In genomic region chrX:47217852-47218279, GRCh38 we compare ENCODE assay signal across 8 cellular contexts. TPM values are rescaled to one million over a fixed set of nuclear protein-coding genes. Genes with fewer than 3 reads are reported as not detected.
DNase-seq lines count a peak whose midpoint lies in the region; ATAC-seq and TF ChIP-seq lines count a peak whose summit lies in the region.

No MANE protein-coding gene starts in this region.

- intact Hi-C loops in PC-9 (cut with micrococcal nuclease; ENCODE audit: unreplicated experiment) (loop anchor here (1.0 to 5.0 kb wide), 4 partner anchors 15 to 144 kb away; partner anchors contain the start of gene USP11), esophagus muscularis mucosa (cut with DNase I) (no loop called here)

- TF ChIP-seq POLR2A in esophagus muscularis mucosa (IDR thresholded peaks at IDR 0.05; ENCODE audit: low read depth): no peak

- peaks cover 11% of the 10 kb centered on the region for H3K4me1 ChIP-seq in PC-9 (replicated peaks; ENCODE audit: insufficient read depth)
- H3K4me1 ChIP-seq in esophagus muscularis mucosa: peaks cover 24 to 45% (median 33%) of the 10 kb centered on the region in 4 donors
- peaks cover 5 to 30% of the 10 kb centered on the region in 2 donors for H3K4me1 ChIP-seq in muscle layer of duodenum (ENCODE audit: control insufficient read depth in 1 of 2, insufficient read depth in 2 of 2, low read length in 2 of 2)

- POLR2A ChIA-PET in PC-9 (lab: Charles Lee; ENCODE audit: unreplicated experiment): interaction anchor here (0.6 to 0.7 kb wide), 3 partner anchors 12 to 80 kb away, joined by 3 to 7 read pairs (median 5); no protein-coding TSS in a partner anchor

- H3K4me3 ChIP-seq in PC-9 (peak overlapping the region; percentile 58; the same call in 1 of the 2 replicates), esophagus muscularis mucosa (peak overlapping the region; percentile 73 to 90 (median 81)), muscle layer of duodenum (ENCODE audit: low read depth in 1 of 2, low read length in 2 of 2) (peak overlapping the region; percentile 71 to 79)

- TF ChIP-seq CTCF in PC-9 (conservative IDR thresholded peaks at IDR 0.05) (no peak), esophagus muscularis mucosa (IDR thresholded peaks at IDR 0.05) (no peak)

- peak overlapping the region; percentile 68; the same call in 1 of the 2 replicates for H2AFZ ChIP-seq in PC-9

- peak; percentile 88 for ATAC-seq in GM21717 (IDR thresholded peaks at IDR 0.05; ENCODE audit: unreplicated experiment)
- ATAC-seq in activated T-cell treated with anti-CD3 and anti-CD28 coated beads, Interleukin-2, amount 50 U/mL, for 72 hours (replicated peaks in 1 of 2): peak; percentile 84

- H3K27ac Mint-ChIP-seq in activated T-cell treated with anti-CD3 and anti-CD28 coated beads, Interleukin-2, amount 50 U/mL, for 72 hours: peak overlapping the region; percentile 99

- no peaks in the 10 kb centered on the region for H3K9me2 ChIP-seq in PC-9 (ENCODE audit: insufficient read depth)

- 7% methylated on average over 31 of the region's 31 CpGs for WGBS in esophagus muscularis mucosa

- peaks cover 28% of the 10 kb centered on the region for H3K79me2 ChIP-seq in PC-9 (ENCODE audit: low read depth)

- H3K27me3 Mint-ChIP-seq in activated T-cell treated with anti-CD3 and anti-CD28 coated beads, Interleukin-2, amount 50 U/mL, for 72 hours (ENCODE audit: low read depth): no peaks in the 10 kb centered on the region

- no peaks in the 10 kb centered on the region for H3K9me3 Mint-ChIP-seq in activated T-cell treated with anti-CD3 and anti-CD28 coated beads, Interleukin-2, amount 50 U/mL, for 72 hours

- peaks cover 9% of the 10 kb centered on the region for H3F3A ChIP-seq in PC-9 (ENCODE audit: insufficient read depth, low read depth)

- H3K9me3 ChIP-seq in PC-9 (ENCODE audit: insufficient read depth, low read depth) (no peaks in the 10 kb centered on the region), esophagus muscularis mucosa (no peaks in the 10 kb centered on the region), muscle layer of duodenum (ENCODE audit: control insufficient read depth in 1 of 2, low read length in 2 of 2) (no peaks in the 10 kb centered on the region)

- H3K27ac ChIP-seq in PC-9 (peak overlapping the region; percentile 90), esophagus muscularis mucosa (replicated peaks in 1 of 4) (peak overlapping the region; percentile 96 to 97 (median 96)), muscle layer of duodenum (ENCODE audit: low read length) (peak overlapping the region; percentile 99)

- H3K36me3 Mint-ChIP-seq in activated T-cell treated with anti-CD3 and anti-CD28 coated beads, Interleukin-2, amount 50 U/mL, for 72 hours (ENCODE audit: insufficient read depth in 2 of 2): peaks cover 19 to 42% of the 10 kb centered on the region in 2 donors

- H3K36me3 ChIP-seq in PC-9 (ENCODE audit: low read depth): no peaks in the 10 kb centered on the region
- peaks cover 5 to 39% (median 35%) of the 10 kb centered on the region in 4 donors for H3K36me3 ChIP-seq in esophagus muscularis mucosa
- H3K36me3 ChIP-seq in muscle layer of duodenum (ENCODE audit: control insufficient read depth in 1 of 2, insufficient read depth in 2 of 2, low read length in 2 of 2): peaks cover 13 to 25% of the 10 kb centered on the region in 2 donors

- no peaks in the 10 kb centered on the region for H3K27me3 ChIP-seq in PC-9 (ENCODE audit: insufficient read depth, low read depth)
- H3K27me3 ChIP-seq in esophagus muscularis mucosa: no peaks in the 10 kb centered on the region
- H3K27me3 ChIP-seq in muscle layer of duodenum (ENCODE audit: low read depth, low read length): no peaks in the 10 kb centered on the region

- H3K4me2 ChIP-seq in PC-9: peak overlapping the region; percentile 74

- peaks cover 4% of the 10 kb centered on the region for H4K20me1 ChIP-seq in PC-9 (ENCODE audit: insufficient read depth)

- peaks cover 62% of the 10 kb centered on the region for H3K4me1 Mint-ChIP-seq in activated T-cell treated with anti-CD3 and anti-CD28 coated beads, Interleukin-2, amount 50 U/mL, for 72 hours (ENCODE audit: low read depth)

- no TSS peak for BruUV-seq in PC-9 (replicated peaks; lab: Mats Ljungman, UMichigan)

- TF ChIP-seq EP300 in esophagus muscularis mucosa (IDR thresholded peaks at IDR 0.05): no peak

- in situ Hi-C loops in KBM-7 (cut with MboI; ENCODE audit: low pct_unique_long_range_greater_than_20kb, low sequenced_read_pairs): no loop called here

- CTCF ChIA-PET in PC-9 (lab: Charles Lee): interaction anchor here (0.9 kb wide), 1 partner anchor 167 kb away, joined by 4 read pairs; no protein-coding TSS in a partner anchor

- peak overlapping the region; percentile 96 to 97 for H3K4me3 Mint-ChIP-seq in activated T-cell treated with anti-CD3 and anti-CD28 coated beads, Interleukin-2, amount 50 U/mL, for 72 hours

- peak; percentile 95 for DNase-seq in DMS153 (lab: John Stamatoyannopoulos, UW)
- peak; percentile 100 for DNase-seq in KBM-7
- peak; percentile 86 to 90 for DNase-seq in PC-9
- DNase-seq in activated T-cell treated with anti-CD3 and anti-CD28 coated beads, Interleukin-2, amount 50 U/mL, for 72 hours: peak; percentile 91 to 99
- peak; percentile 98 for DNase-seq in esophagus muscularis mucosa (ENCODE audit: extremely low spot score)
- peak; percentile 82 for DNase-seq in stimulated activated CD8-positive, alpha-beta memory T cell treated with anti-CD3 and anti-CD28 coated beads, Interleukin-7, amount 100 ng/mL, for 24 hours (ENCODE audit: low read depth)

RNA-seq across cellular contexts. Expression of gene CDK16, which starts 0.6 kb away (rescaled TPM):
- total RNA-seq in PC-9 (2021): 67.7 and 82.1 TPM in 2 replicates
- 10 to 100 TPM; 82.2 to 88.6 TPM for total RNA-seq in activated T-cell treated with anti-CD3 and anti-CD28 coated beads, Interleukin-2, amount 50 U/mL, for 72 hours
- 10 to 100 TPM; 51.9 to 87.1 (median 65.4) TPM for total RNA-seq in esophagus muscularis mucosa

RNA-seq across cellular contexts. Expression of gene USP11, which starts 14.9 kb away (rescaled TPM):
- total RNA-seq in PC-9 (2021) (25.3 and 30.9 TPM in 2 replicates), esophagus muscularis mucosa (10 to 100 TPM; 23.3 to 44.1 (median 38.2) TPM)
- 10 to 100 TPM; 60.4 to 85.6 TPM for total RNA-seq in activated T-cell treated with anti-CD3 and anti-CD28 coated beads, Interleukin-2, amount 50 U/mL, for 72 hours

RNA-seq across cellular contexts. Expression of gene UBA1, which starts 24.2 kb away (rescaled TPM):
- total RNA-seq in PC-9 (2021): 121 and 126 TPM in 2 replicates
- 100 to 1,000 TPM; 160 to 197 TPM for total RNA-seq in activated T-cell treated with anti-CD3 and anti-CD28 coated beads, Interleukin-2, amount 50 U/mL, for 72 hours
- 100 to 1,000 TPM; 125 to 218 (median 147) TPM for total RNA-seq in esophagus muscularis mucosa

Comparison
In these comparisons a context has a peak if more than half of its experiments do, and no peak if none do; other contexts are left out.
1. Peak in every context shown above with its lines: DNase-seq, ATAC-seq, H3K4me3 ChIP-seq and H3K27ac ChIP-seq.